Comparison of ENCODE assay signal across 8 cellular contexts in the genomic region with DNA sequence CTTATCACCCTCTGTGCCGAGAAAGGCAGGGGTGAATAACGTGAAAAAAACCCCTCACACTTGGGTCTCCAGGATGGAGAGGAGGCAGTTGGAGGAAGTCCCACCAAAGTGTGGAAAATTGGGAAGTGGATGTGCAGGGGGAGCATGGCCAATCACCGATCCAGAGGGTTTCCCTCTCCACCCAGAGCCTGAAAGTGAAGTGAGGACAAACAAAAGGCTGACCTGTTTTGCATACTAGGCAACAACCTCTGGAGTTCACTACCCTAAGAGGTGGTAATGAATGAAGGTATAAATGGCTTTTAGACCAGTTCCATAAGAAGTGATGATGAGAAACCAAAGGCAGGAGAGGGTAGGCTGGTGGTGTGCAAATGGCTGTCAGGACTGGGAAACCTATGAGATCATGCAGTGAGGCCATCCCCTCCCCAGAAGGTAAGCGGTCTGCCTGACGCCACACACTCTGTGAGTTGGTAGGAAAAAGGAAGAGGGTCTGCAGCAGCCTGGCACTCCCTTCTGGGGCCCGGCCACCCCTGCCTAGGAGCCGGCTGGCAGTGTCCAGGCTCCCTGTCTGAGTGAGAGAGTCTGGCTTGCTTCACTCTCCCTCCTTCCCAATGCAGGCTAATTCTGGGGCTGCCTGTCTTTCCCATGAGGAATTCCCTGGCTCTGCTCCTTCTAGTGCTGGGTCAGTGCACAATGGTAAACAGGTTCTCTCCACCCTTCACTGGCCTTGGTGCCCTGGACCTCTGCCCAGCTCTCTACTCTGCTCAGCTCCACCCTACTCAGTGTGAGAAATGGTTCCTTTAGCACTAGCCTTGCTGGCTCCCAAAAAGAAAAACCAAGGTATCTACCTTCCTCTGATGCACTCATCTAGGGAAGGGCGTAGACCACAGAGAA. TPM values are rescaled to one million over a fixed set of nuclear protein-coding genes. Genes with fewer than 3 reads are reported as not detected.
DNase-seq lines count a peak whose midpoint lies in the region; ATAC-seq and TF ChIP-seq lines count a peak whose summit lies in the region.

No MANE protein-coding gene starts in this region.

- H3K36me3 Mint-ChIP-seq in activated T-cell treated with anti-CD3 and anti-CD28 coated beads, Interleukin-2, amount 50 U/mL, for 24 hours (ENCODE audit: low read depth): peaks cover 8% of the 10 kb centered on the region
- H3K36me3 Mint-ChIP-seq in chondrocyte (ENCODE audit: low read depth): no peaks in the 10 kb centered on the region
- H3K36me3 Mint-ChIP-seq in memory B cell: peaks cover 8% of the 10 kb centered on the region

- H3K9me3 Mint-ChIP-seq in activated T-cell treated with anti-CD3 and anti-CD28 coated beads, Interleukin-2, amount 50 U/mL, for 24 hours: no peaks in the 10 kb centered on the region
- no peaks in the 10 kb centered on the region for H3K9me3 Mint-ChIP-seq in chondrocyte (ENCODE audit: low read depth)
- H3K9me3 Mint-ChIP-seq in memory B cell: no peaks in the 10 kb centered on the region

- H3K27ac Mint-ChIP-seq in activated T-cell treated with anti-CD3 and anti-CD28 coated beads, Interleukin-2, amount 50 U/mL, for 24 hours: peak overlapping the region; percentile 85
- peak overlapping the region; percentile 84 for H3K27ac Mint-ChIP-seq in chondrocyte (ENCODE audit: unreplicated experiment)
- H3K27ac Mint-ChIP-seq in memory B cell: peak overlapping the region; percentile 91

- no peak for DNase-seq in activated T-cell treated with anti-CD3 and anti-CD28 coated beads, Interleukin-2, amount 50 U/mL, for 24 hours
- DNase-seq in activated T-cell treated with anti-CD3 and anti-CD28 coated beads for 4 hours (no peak), chondrocyte (ENCODE audit: low spot score) (no peak), memory B cell (ENCODE audit: low spot score in 2 of 2) (no peak), uterus (peak; percentile 67 to 86), DMS114 treated with DMSO at 0.1 percent for 48 hours (lab: John Stamatoyannopoulos, UW; ENCODE audit: unreplicated experiment) (no peak), UCSD-AML1 (lab: John Stamatoyannopoulos, UW; ENCODE audit: unreplicated experiment) (no peak), NCI-H2171 (lab: John Stamatoyannopoulos, UW) (no peak)

- H3K4me3 ChIP-seq in uterus: peak overlapping the region in 1 of 2 donors; percentile 1

- H3K27me3 ChIP-seq in uterus: no peaks in the 10 kb centered on the region

- no peaks in the 10 kb centered on the region for H3K36me3 ChIP-seq in uterus

- TF ChIP-seq CTCF in chondrocyte (IDR thresholded peaks at IDR 0.05): no peak
- no peak for TF ChIP-seq CTCF in uterus (IDR thresholded peaks at IDR 0.05)

- H3K27ac ChIP-seq in uterus: peak overlapping the region; percentile 85 to 86

- H3K9me3 ChIP-seq in uterus: no peaks in the 10 kb centered on the region

- no peak overlapping the region for H3K4me3 Mint-ChIP-seq in activated T-cell treated with anti-CD3 and anti-CD28 coated beads, Interleukin-2, amount 50 U/mL, for 24 hours
- H3K4me3 Mint-ChIP-seq in chondrocyte (ENCODE audit: unreplicated experiment) (no peak overlapping the region), memory B cell (peak overlapping the region; percentile 35)

- H3K27me3 Mint-ChIP-seq in activated T-cell treated with anti-CD3 and anti-CD28 coated beads, Interleukin-2, amount 50 U/mL, for 24 hours: no peaks in the 10 kb centered on the region
- H3K27me3 Mint-ChIP-seq in chondrocyte (ENCODE audit: low read depth) (no peaks in the 10 kb centered on the region), memory B cell (no peaks in the 10 kb centered on the region)

- no peak for ATAC-seq in memory B cell (ENCODE audit: low read depth)

- TF ChIP-seq POLR2A in uterus (IDR thresholded peaks at IDR 0.05): peak in 1 of 2 donors; percentile 35

- H3K4me1 ChIP-seq in uterus: peaks cover 0 to 35% of the 10 kb centered on the region in 2 donors

- peaks cover 96% of the 10 kb centered on the region for H3K4me1 Mint-ChIP-seq in activated T-cell treated with anti-CD3 and anti-CD28 coated beads, Interleukin-2, amount 50 U/mL, for 24 hours (ENCODE audit: low read depth)
- peaks cover 66% of the 10 kb centered on the region for H3K4me1 Mint-ChIP-seq in chondrocyte (ENCODE audit: low read depth)
- H3K4me1 Mint-ChIP-seq in memory B cell: peaks cover 77% of the 10 kb centered on the region

- intact Hi-C loops in uterus (cut with DNase I; ENCODE audit: low total_unique reads): no loop called here

RNA-seq across cellular contexts. Expression of a gene that starts 15.6 kb away (rescaled TPM):
- total RNA-seq in chondrocyte (24.3 to 28.0 TPM (median 26.9 TPM) in 3 replicates), uterus (10 to 100 TPM in 2 of 4 donors, 1 to 10 TPM in 2; 2.8 to 33.6 (median 10.0) TPM)

RNA-seq across cellular contexts. Expression of a gene that starts 21.8 kb away (rescaled TPM):
- total RNA-seq in chondrocyte (12.1 to 18.9 TPM (median 17.0 TPM) in 3 replicates), uterus (10 to 100 TPM; 15.8 to 67.1 (median 27.7) TPM)

RNA-seq across cellular contexts. Expression of a gene that starts 44.5 kb away (rescaled TPM):
- total RNA-seq in chondrocyte: not detected in 3 replicates
- 1 to 10 TPM in 1 of 4 donors, under 1 TPM in 2, not detected in 1; 0.76 to 8.8 (median 0.76) TPM for total RNA-seq in uterus

RNA-seq across cellular contexts. Expression of a gene that starts 45.6 kb away (rescaled TPM):
- total RNA-seq in chondrocyte (110 to 127 TPM (median 115 TPM) in 3 replicates), uterus (100 to 1,000 TPM in 1 of 4 donors, 10 to 100 TPM in 3; 19.5 to 185 (median 40.2) TPM)

RNA-seq across cellular contexts. Expression of a gene that starts 45.7 kb away (rescaled TPM):
- 2.1 to 3.1 TPM (median 2.3 TPM) in 3 replicates for total RNA-seq in chondrocyte
- 1 to 10 TPM in 3 of 4 donors, not detected in 1; 2.9 to 6.8 (median 4.6) TPM for total RNA-seq in uterus

Comparison
In these comparisons a context has a peak if more than half of its experiments do, and no peak if none do; other contexts are left out.
1. DNase-seq: peak in uterus (2 of 2); none in activated T-cell treated with anti-CD3 and anti-CD28 coated beads, Interleukin-2, amount 50 U/mL, for 24 hours (single experiment), activated T-cell treated with anti-CD3 and anti-CD28 coated beads for 4 hours (single experiment), chondrocyte (single experiment), memory B cell (0 of 2), DMS114 treated with DMSO at 0.1 percent for 48 hours (single experiment), UCSD-AML1 (single experiment) and NCI-H2171 (single experiment).
2. Peak in every context shown above with its lines, with median percentiles within 50 percentile points of each other: H3K27ac Mint-ChIP-seq.